ENCODE assay signal across 8 cellular contexts in the genomic region with DNA sequence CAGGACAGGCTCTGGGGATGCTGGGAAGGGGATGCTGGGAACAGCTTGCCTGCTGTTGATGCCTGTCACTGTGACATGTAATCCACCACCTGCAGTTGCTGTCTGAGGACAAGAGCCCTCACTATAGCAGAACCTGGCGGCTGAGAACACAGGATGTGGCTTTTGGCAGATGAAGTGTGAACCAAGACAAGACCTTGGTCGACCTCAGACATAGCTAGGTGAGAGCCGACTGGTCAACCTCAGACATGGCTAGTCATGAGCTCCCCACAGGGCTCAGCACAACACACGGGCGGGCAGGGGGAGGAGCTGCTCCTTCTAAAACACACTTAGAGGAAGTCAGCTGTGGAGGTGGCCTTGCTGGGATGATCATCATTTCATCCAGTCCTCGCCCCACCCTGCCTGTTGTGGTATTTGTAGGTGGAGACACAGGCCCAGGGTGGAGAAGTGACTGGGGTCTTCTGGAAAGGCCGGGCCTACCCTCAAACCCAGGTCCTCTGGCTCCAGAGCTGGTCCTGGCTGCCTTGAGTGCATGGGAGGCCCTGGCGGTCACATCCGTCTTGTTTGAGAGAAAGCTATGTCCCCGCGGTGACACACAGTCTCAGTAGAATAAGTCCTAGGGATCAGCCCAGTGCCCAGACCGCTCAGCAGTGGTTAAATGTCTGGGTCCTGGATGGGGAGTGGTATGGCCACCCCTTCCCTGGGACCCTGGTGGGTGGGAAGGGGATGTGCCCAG. TPM values are rescaled to one million over a fixed set of nuclear protein-coding genes. Genes with fewer than 3 reads are reported as not detected.
A peak's percentile ranks its signal among the peaks of the same experiment; 100 is the strongest.
DNase-seq lines count a peak whose midpoint lies in the region; ATAC-seq and TF ChIP-seq lines count a peak whose summit lies in the region.

No MANE protein-coding gene starts in this region.

- peak overlapping the region; percentile 18 for H3K4me3 ChIP-seq in BLaER1
- H3K4me3 ChIP-seq in spleen: peak overlapping the region in 1 of 8 donors; percentile 88
- H3K4me3 ChIP-seq in tibial nerve: no peak overlapping the region

- H4K20me1 ChIP-seq in BLaER1: no peaks in the 10 kb centered on the region

- H3K36me3 Mint-ChIP-seq in T-helper 17 cell (ENCODE audit: low read depth): peaks cover 2% of the 10 kb centered on the region
- H3K36me3 Mint-ChIP-seq in activated naive CD8-positive, alpha-beta T cell treated with anti-CD3 and anti-CD28 coated beads, Interleukin-2, amount 10 ng/mL, durations not matched to agents 7 days and 5 days: peaks cover 37% of the 10 kb centered on the region

- TF ChIP-seq CTCF in spleen (IDR thresholded peaks at IDR 0.05 in 8 of 11, conservative IDR thresholded peaks at IDR 0.05 in 3 of 11) (no peak), tibial nerve (IDR thresholded peaks at IDR 0.05) (no peak)

- H3K9me3 ChIP-seq in BLaER1 (no peaks in the 10 kb centered on the region), T-helper 17 cell (ENCODE audit: control insufficient read depth, low read length, poor library complexity, severe bottlenecking) (no peaks in the 10 kb centered on the region), spleen (no peaks in the 10 kb centered on the region), tibial nerve (no peaks in the 10 kb centered on the region)

- H3K4me1 ChIP-seq in BLaER1 (peaks cover 81% of the 10 kb centered on the region), spleen (peaks cover 55 to 99% (median 66%) of the 10 kb centered on the region in 6 donors), tibial nerve (peaks cover 0 to 46% (median 5%) of the 10 kb centered on the region in 4 donors)

- H3K27me3 Mint-ChIP-seq in T-helper 17 cell: no peaks in the 10 kb centered on the region
- H3K27me3 Mint-ChIP-seq in activated naive CD8-positive, alpha-beta T cell treated with anti-CD3 and anti-CD28 coated beads, Interleukin-2, amount 10 ng/mL, durations not matched to agents 7 days and 5 days: no peaks in the 10 kb centered on the region

- H3K4me1 Mint-ChIP-seq in T-helper 17 cell: peaks cover 74% of the 10 kb centered on the region
- peaks cover 61% of the 10 kb centered on the region for H3K4me1 Mint-ChIP-seq in activated naive CD8-positive, alpha-beta T cell treated with anti-CD3 and anti-CD28 coated beads, Interleukin-2, amount 10 ng/mL, durations not matched to agents 7 days and 5 days

- DNase-seq in T-helper 17 cell (peak; percentile 50 to 71 (median 70)), spleen (peak; percentile 95), NCI-H1092 treated with DMSO at 0.1 percent for 48 hours (lab: John Stamatoyannopoulos, UW) (no peak), tibial nerve (ENCODE audit: low spot score in 2 of 2) (no peak)
- DNase-seq in activated naive CD8-positive, alpha-beta T cell treated with anti-CD3 and anti-CD28 coated beads, Interleukin-2, amount 10 ng/mL, durations not matched to agents 7 days and 5 days: peak; percentile 82

- TF ChIP-seq POLR2A in spleen (IDR thresholded peaks at IDR 0.05) (no peak), tibial nerve (IDR thresholded peaks at IDR 0.05) (no peak)

- H3K27ac Mint-ChIP-seq in T-helper 17 cell: peak overlapping the region; percentile 100
- peak overlapping the region; percentile 95 for H3K27ac Mint-ChIP-seq in activated naive CD8-positive, alpha-beta T cell treated with anti-CD3 and anti-CD28 coated beads, Interleukin-2, amount 10 ng/mL, durations not matched to agents 7 days and 5 days

- intact Hi-C loops in spleen (cut with DNase I; ENCODE audit: low total_unique reads): no loop called here

- POLR2A ChIA-PET in activated naive CD8-positive, alpha-beta T cell treated with anti-CD3 and anti-CD28 coated beads, Interleukin-2, amount 10 ng/mL, durations not matched to agents 7 days and 5 days (lab: Charles Lee): interaction anchor here (0.6 to 4.7 kb wide), 28 partner anchors 11 to 297 kb away, joined by 3 to 58 read pairs (median 4); a partner anchor contains a TSS

- H3K36me3 ChIP-seq in BLaER1: peaks cover 22% of the 10 kb centered on the region
- H3K36me3 ChIP-seq in spleen: peaks cover 0 to 37% (median 3%) of the 10 kb centered on the region in 6 donors
- H3K36me3 ChIP-seq in tibial nerve: no peaks in the 10 kb centered on the region

- peak; percentile 73 for ATAC-seq in GM19438 (IDR thresholded peaks at IDR 0.05; ENCODE audit: low read depth, unreplicated experiment)
- ATAC-seq in HG03520 (IDR thresholded peaks at IDR 0.05; ENCODE audit: unreplicated experiment): peak; percentile 94
- peak; percentile 96 for ATAC-seq in T-helper 17 cell
- peak; percentile 89 for ATAC-seq in activated naive CD8-positive, alpha-beta T cell treated with anti-CD3 and anti-CD28 coated beads, Interleukin-2, amount 10 ng/mL, durations not matched to agents 7 days and 5 days (ENCODE audit: low read depth)

- H3K9ac ChIP-seq in BLaER1: peak overlapping the region; percentile 66

- H3K27me3 ChIP-seq in BLaER1 (no peaks in the 10 kb centered on the region), spleen (replicated peaks in 1 of 7) (no peaks in the 10 kb centered on the region), tibial nerve (no peaks in the 10 kb centered on the region)

- peak overlapping the region; percentile 83 for H3K27ac ChIP-seq in BLaER1
- H3K27ac ChIP-seq in spleen: peak overlapping the region; percentile 74 to 98 (median 93)
- H3K27ac ChIP-seq in tibial nerve: peak overlapping the region in 1 of 4 donors; percentile 74

- H3K4me2 ChIP-seq in BLaER1: peak overlapping the region; percentile 99

- 14 to 53% (median 41%) methylated on average over 9 to 12 of the region's 12 CpGs for WGBS in spleen, 5 donors
- 84 to 90% methylated on average over 10 to 12 of the region's 12 CpGs for WGBS in tibial nerve, 2 donors

- no peak for TF ChIP-seq EP300 in tibial nerve (IDR thresholded peaks at IDR 0.05)

- no peaks in the 10 kb centered on the region for H3K9me3 Mint-ChIP-seq in activated naive CD8-positive, alpha-beta T cell treated with anti-CD3 and anti-CD28 coated beads, Interleukin-2, amount 10 ng/mL, durations not matched to agents 7 days and 5 days

- H3K4me3 Mint-ChIP-seq in T-helper 17 cell: peak overlapping the region; percentile 88
- peak overlapping the region; percentile 76 for H3K4me3 Mint-ChIP-seq in activated naive CD8-positive, alpha-beta T cell treated with anti-CD3 and anti-CD28 coated beads, Interleukin-2, amount 10 ng/mL, durations not matched to agents 7 days and 5 days

RNA-seq across cellular contexts. Expression of a gene that starts 6.1 kb away (rescaled TPM):
- total RNA-seq in T-helper 17 cell: 10 to 100 TPM; 47.2 to 62.3 TPM
- 10 to 100 TPM; 68.0 to 70.4 TPM for total RNA-seq in activated naive CD8-positive, alpha-beta T cell treated with anti-CD3 and anti-CD28 coated beads, Interleukin-2, amount 10 ng/mL, durations not matched to agents 7 days and 5 days
- total RNA-seq in spleen: 10 to 100 TPM; 27.6 to 54.8 (median 35.8) TPM
- 10 to 100 TPM; 50.4 to 68.8 (median 57.4) TPM for polyA plus RNA-seq in spleen
- total RNA-seq in tibial nerve: 1 to 10 TPM in 3 of 4 donors, not detected in 1; 3.0 to 4.2 (median 3.7) TPM

RNA-seq across cellular contexts. Expression of a gene that starts 31.5 kb away (rescaled TPM):
- 10 to 100 TPM; 45.2 to 54.4 TPM for total RNA-seq in T-helper 17 cell
- total RNA-seq in activated naive CD8-positive, alpha-beta T cell treated with anti-CD3 and anti-CD28 coated beads, Interleukin-2, amount 10 ng/mL, durations not matched to agents 7 days and 5 days: 10 to 100 TPM; 68.1 to 68.2 TPM
- 10 to 100 TPM; 32.8 to 78.8 (median 44.6) TPM for total RNA-seq in spleen
- 10 to 100 TPM; 21.7 to 38.9 (median 23.0) TPM for polyA plus RNA-seq in spleen
- total RNA-seq in tibial nerve: 10 to 100 TPM; 53.4 to 93.6 (median 60.7) TPM

Comparison
In these comparisons a context has a peak if more than half of its experiments do, and no peak if none do; other contexts are left out.
1. DNase-seq: peak in T-helper 17 cell (3 of 3), activated naive CD8-positive, alpha-beta T cell treated with anti-CD3 and anti-CD28 coated beads, Interleukin-2, amount 10 ng/mL, durations not matched to agents 7 days and 5 days (single experiment) and spleen (single experiment); none in NCI-H1092 treated with DMSO at 0.1 percent for 48 hours (single experiment) and tibial nerve (0 of 2).
2. RNA of a gene that starts 6.1 kb away (total RNA-seq): 68.0 to 70.4 TPM in activated naive CD8-positive, alpha-beta T cell treated with anti-CD3 and anti-CD28 coated beads, Interleukin-2, amount 10 ng/mL, durations not matched to agents 7 days and 5 days, 47.2 to 62.3 TPM in T-helper 17 cell and 27.6 to 54.8 TPM in spleen; 3.0 to 4.2 TPM in tibial nerve; every median in the first group is over 4 times any median in the second.
3. Peak in every context shown above with its lines, with median percentiles within 50 percentile points of each other: ATAC-seq.